In genomic region chr9:96478829-96479371, GRCh38 we compare ENCODE assay signal across 10 cellular contexts. TPM values are rescaled to one million over a fixed set of nuclear protein-coding genes. Genes with fewer than 3 reads are reported as not detected.
DNase-seq lines count a peak whose midpoint lies in the region; ATAC-seq and TF ChIP-seq lines count a peak whose summit lies in the region.
"Had no signal": no experiment of that assay in that cellular context is flagged by ENCODE, and none has a peak within 500 bp of the region (broad histone marks: within the 10 kb centered on the region; RNA-seq: fewer than 3 reads in every experiment).

No MANE protein-coding gene starts in this region.

- H3K4me3 ChIP-seq in A673 (ENCODE audit: low read depth, low read length, poor library complexity, severe bottlenecking) (no peak overlapping the region), gastroesophageal sphincter (no peak overlapping the region), neural progenitor cell (no peak overlapping the region)
- H3K4me3 ChIP-seq: lung had no signal

- H2AFZ ChIP-seq in neural progenitor cell (replicated peaks): no peak overlapping the region

- no peaks in the 10 kb centered on the region for H3K36me3 ChIP-seq in A673 (ENCODE audit: insufficient read depth, low read length, poor library complexity, severe bottlenecking)
- peaks cover 3 to 49% of the 10 kb centered on the region in 2 donors for H3K36me3 ChIP-seq in gastroesophageal sphincter
- H3K36me3 ChIP-seq in neural progenitor cell: no peaks in the 10 kb centered on the region

- no peak overlapping the region for H3K27ac ChIP-seq in A673 (ENCODE audit: low read depth, low read length, poor library complexity, severe bottlenecking)
- no peak overlapping the region for H3K27ac ChIP-seq in gastroesophageal sphincter
- H3K27ac ChIP-seq in substantia nigra (ENCODE audit: low read depth, low read length, poor library complexity, severe bottlenecking): no peak overlapping the region
- H3K27ac ChIP-seq in neural progenitor cell: no peak overlapping the region

- TF ChIP-seq EP300 in gastroesophageal sphincter (IDR thresholded peaks at IDR 0.05): no peak

- TF ChIP-seq CTCF in A673 (conservative IDR thresholded peaks at IDR 0.05; ENCODE audit: low read depth, low read length): no peak
- no peak for TF ChIP-seq CTCF in gastroesophageal sphincter (IDR thresholded peaks at IDR 0.05)
- TF ChIP-seq CTCF in neural progenitor cell (IDR thresholded peaks at IDR 0.05): no peak

- H3K9me3 Mint-ChIP-seq in activated T-helper 17 cell treated with anti-CD3 and anti-CD28 coated beads, Interleukin-2, amount 50 U/mL, for 72 hours: no peaks in the 10 kb centered on the region
- no peaks in the 10 kb centered on the region for H3K9me3 Mint-ChIP-seq in neural progenitor cell
- H3K9me3 Mint-ChIP-seq: CD8-positive, alpha-beta memory T cell had no signal

- H3K4me1 ChIP-seq in A673 (ENCODE audit: insufficient read depth, low read length, poor library complexity, severe bottlenecking): peaks cover 18% of the 10 kb centered on the region
- peaks cover 0 to 15% (median 4%) of the 10 kb centered on the region in 3 donors for H3K4me1 ChIP-seq in gastroesophageal sphincter
- no peaks in the 10 kb centered on the region for H3K4me1 ChIP-seq in neural progenitor cell

- no peak for TF ChIP-seq POLR2A in gastroesophageal sphincter (IDR thresholded peaks at IDR 0.05)

- no peaks in the 10 kb centered on the region for H3K79me2 ChIP-seq in neural progenitor cell (ENCODE audit: low read depth)

- ATAC-seq in GM19035 (IDR thresholded peaks at IDR 0.05; ENCODE audit: unreplicated experiment) (peak; percentile 78), HG03045 (IDR thresholded peaks at IDR 0.05; ENCODE audit: unreplicated experiment) (peak; percentile 78), gastroesophageal sphincter (no peak)
- ATAC-seq in activated T-helper 17 cell treated with anti-CD3 and anti-CD28 coated beads, Interleukin-2, amount 50 U/mL, for 72 hours (replicated peaks): peak; percentile 80

- POLR2A ChIA-PET in A673 (lab: Charles Lee; ENCODE audit: low non-redundant PET): no interaction called here

- H3K4me2 ChIP-seq in neural progenitor cell: no peak overlapping the region

- H3K9me3 ChIP-seq in A673 (ENCODE audit: low read depth, low read length, poor library complexity, severe bottlenecking) (no peaks in the 10 kb centered on the region), gastroesophageal sphincter (no peaks in the 10 kb centered on the region), neural progenitor cell (ENCODE audit: low read depth) (no peaks in the 10 kb centered on the region)

- H3K27ac Mint-ChIP-seq in activated T-helper 17 cell treated with anti-CD3 and anti-CD28 coated beads, Interleukin-2, amount 50 U/mL, for 72 hours: peak overlapping the region; percentile 97
- H3K27ac Mint-ChIP-seq in neural progenitor cell: no peak overlapping the region

- no peaks in the 10 kb centered on the region for H3F3A ChIP-seq in neural progenitor cell (ENCODE audit: low read depth)

- peak overlapping the region; percentile 76 for H3K4me3 Mint-ChIP-seq in activated T-helper 17 cell treated with anti-CD3 and anti-CD28 coated beads, Interleukin-2, amount 50 U/mL, for 72 hours
- no peak overlapping the region for H3K4me3 Mint-ChIP-seq in neural progenitor cell
- H3K4me3 Mint-ChIP-seq: CD8-positive, alpha-beta memory T cell had no signal

- WGBS in gastroesophageal sphincter (ENCODE audit: low coverage in 1 of 2), 2 donors: 62 to 67% methylated on average over 4 of the region's 4 CpGs

- no peaks in the 10 kb centered on the region for H4K20me1 ChIP-seq in neural progenitor cell (ENCODE audit: low read depth)

- H3K27me3 ChIP-seq in A673 (replicated peaks; ENCODE audit: insufficient read depth, low read depth, low read length, poor library complexity) (no peaks in the 10 kb centered on the region), gastroesophageal sphincter (no peaks in the 10 kb centered on the region), neural progenitor cell (no peaks in the 10 kb centered on the region)

- no TSS peak for BruUV-seq in A673 (replicated peaks; lab: Mats Ljungman, UMichigan)

- intact Hi-C loops in A673 (cut with micrococcal nuclease; ENCODE audit: unreplicated experiment): no loop called here

- CTCF ChIA-PET in A673 (lab: Charles Lee): no interaction called here

- peaks cover 35% of the 10 kb centered on the region for H3K4me1 Mint-ChIP-seq in activated T-helper 17 cell treated with anti-CD3 and anti-CD28 coated beads, Interleukin-2, amount 50 U/mL, for 72 hours
- peaks cover 2% of the 10 kb centered on the region for H3K4me1 Mint-ChIP-seq in neural progenitor cell

- H3K27me3 Mint-ChIP-seq in activated T-helper 17 cell treated with anti-CD3 and anti-CD28 coated beads, Interleukin-2, amount 50 U/mL, for 72 hours: no peaks in the 10 kb centered on the region
- peaks cover 2% of the 10 kb centered on the region for H3K27me3 Mint-ChIP-seq in neural progenitor cell (ENCODE audit: insufficient read depth, low read depth)
- H3K27me3 Mint-ChIP-seq: CD8-positive, alpha-beta memory T cell had no signal

- DNase-seq in A673 (ENCODE audit: low spot score) (peak; percentile 41), substantia nigra (lab: John Stamatoyannopoulos, UW) (no peak), neural progenitor cell (ENCODE audit: low spot score) (no peak), iPS-NIHi11 (ENCODE audit: low spot score) (no peak)
- DNase-seq: CD8-positive, alpha-beta memory T cell had no signal

- no peak overlapping the region for H3K9ac ChIP-seq in neural progenitor cell

- H3K36me3 Mint-ChIP-seq in activated T-helper 17 cell treated with anti-CD3 and anti-CD28 coated beads, Interleukin-2, amount 50 U/mL, for 72 hours (ENCODE audit: low read depth): peaks cover 47% of the 10 kb centered on the region
- H3K36me3 Mint-ChIP-seq in neural progenitor cell: peaks cover 21% of the 10 kb centered on the region

RNA-seq across cellular contexts. Expression of gene HABP4, which starts 28.9 kb away (rescaled TPM):
- 11.3 and 11.6 TPM in 2 replicates for total RNA-seq in A673 (2021)
- 10 to 100 TPM in 1 of 2 donors, 1 to 10 TPM in 1; 10.0 to 21.3 TPM for total RNA-seq in activated T-helper 17 cell treated with anti-CD3 and anti-CD28 coated beads, Interleukin-2, amount 50 U/mL, for 72 hours
- 100 to 1,000 TPM in 1 of 4 donors, 10 to 100 TPM in 3; 41.1 to 106 (median 60.0) TPM for total RNA-seq in gastroesophageal sphincter
- 11.3 and 12.3 TPM in 2 replicates for total RNA-seq in neural progenitor cell (ENCODE audit: low replicate concordance)
